In genomic region chr6:36855750-36856149, GRCh38 we compare ENCODE assay signal across 1 cellular context.
TF ChIP-seq lines count a peak whose summit lies in the region.

No MANE protein-coding gene starts in this region.

TF ChIP-seq in IMR-90, 13 proteins besides CTCF, POLR2A, EP300 and RAD21:
- no peak for TF ChIP-seq CEBPB (IDR thresholded peaks at IDR 0.05; ENCODE audit: low read depth, low read length)
- TF ChIP-seq ELK1 (IDR thresholded peaks at IDR 0.05; ENCODE audit: borderline replicate concordance, low read depth, low read length) = no peak
- no peak for TF ChIP-seq MXI1 (IDR thresholded peaks at IDR 0.05; ENCODE audit: borderline replicate concordance, low read depth, low read length)
- TF ChIP-seq RCOR1 (IDR thresholded peaks at IDR 0.05; ENCODE audit: insufficient replicate concordance, low read length) = no peak
- TF ChIP-seq, protein P1, sequence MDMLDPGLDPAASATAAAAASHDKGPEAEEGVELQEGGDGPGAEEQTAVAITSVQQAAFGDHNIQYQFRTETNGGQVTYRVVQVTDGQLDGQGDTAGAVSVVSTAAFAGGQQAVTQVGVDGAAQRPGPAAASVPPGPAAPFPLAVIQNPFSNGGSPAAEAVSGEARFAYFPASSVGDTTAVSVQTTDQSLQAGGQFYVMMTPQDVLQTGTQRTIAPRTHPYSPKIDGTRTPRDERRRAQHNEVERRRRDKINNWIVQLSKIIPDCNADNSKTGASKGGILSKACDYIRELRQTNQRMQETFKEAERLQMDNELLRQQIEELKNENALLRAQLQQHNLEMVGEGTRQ (IDR thresholded peaks at IDR 0.05; ENCODE audit: low read depth, low read length) = no peak
- no peak for TF ChIP-seq SMC3 (IDR thresholded peaks at IDR 0.05; ENCODE audit: low read depth, low read length)
- no peak for TF ChIP-seq BHLHE40 (IDR thresholded peaks at IDR 0.05; ENCODE audit: low read depth, low read length)
- TF ChIP-seq MAZ (IDR thresholded peaks at IDR 0.05; ENCODE audit: borderline replicate concordance, low read depth, low read length) = no peak
- no peak for TF ChIP-seq NFE2L2 (IDR thresholded peaks at IDR 0.05; ENCODE audit: low read depth, low read length)
- no peak for TF ChIP-seq RFX5 (IDR thresholded peaks at IDR 0.05; ENCODE audit: low read depth, low read length)
- no peak for TF ChIP-seq CHD1 (IDR thresholded peaks at IDR 0.05; ENCODE audit: low read depth, low read length)
- TF ChIP-seq FOS (IDR thresholded peaks at IDR 0.05; ENCODE audit: low read depth, low read length) = no peak
- no peak for TF ChIP-seq MAFK (IDR thresholded peaks at IDR 0.05; ENCODE audit: low read depth, low read length)
